9 cellular contexts compared by ENCODE assay signal in genomic region chr6:149852180-149852579, GRCh38. TPM values are rescaled to one million over a fixed set of nuclear protein-coding genes. Genes with fewer than 3 reads are reported as not detected.
A peak's percentile ranks its signal among the peaks of the same experiment; 100 is the strongest.
DNase-seq lines count a peak whose midpoint lies in the region; ATAC-seq, FAIRE-seq and TF ChIP-seq lines count a peak whose summit lies in the region.
"Had no signal": no experiment of that assay in that cellular context is flagged by ENCODE, and none has a peak within 500 bp of the region (broad histone marks: within the 10 kb centered on the region; RNA-seq: fewer than 3 reads in every experiment).

No MANE protein-coding gene starts in this region.

- no peak for DNase-seq in GM12891 (ENCODE audit: insufficient read length, low spot score)
- peak; percentile 75 for DNase-seq in HT-29 (ENCODE audit: low spot score)
- peak; percentile 72 for DNase-seq in amniotic epithelial cell (ENCODE audit: low read depth)
- DNase-seq in natural killer cell, result no peak
- DNase-seq in activated CD4-positive, alpha-beta T cell treated with anti-CD3 and anti-CD28 coated beads for 4 hours, result no peak
- DNase-seq in AG08395 (ENCODE audit: low spot score), result no peak
- no peak for DNase-seq in activated T-helper 1 cell treated with anti-CD3 and anti-CD28 coated beads, Interleukin-12 subunit alpha, Interleukin-12 subunit beta, Interleukin-2, Interleukin-4 antibody, amounts not matched to agents 30 ng/mL and 10 ng/mL and 1 ng/mL, durations not matched to agents 14 hours and 24 hours and 36 hours (ENCODE audit: low spot score)
- DNase-seq in epidermal melanocyte (ENCODE audit: insufficient read length, low spot score), result no peak

- no peak for FAIRE-seq in GM12891 (lab: Jason Lieb, UNC)
- FAIRE-seq: endometrium had no signal

- ATAC-seq in natural killer cell, result peak in 2 of 3 donors; percentile 38 to 55

- H3K4me3 Mint-ChIP-seq in natural killer cell, result no peak overlapping the region
- no peak overlapping the region for H3K4me3 Mint-ChIP-seq in activated T-helper 1 cell treated with anti-CD3 and anti-CD28 coated beads, Interleukin-12 subunit alpha, Interleukin-12 subunit beta, Interleukin-2, Interleukin-4 antibody, amounts not matched to agents 30 ng/mL and 10 ng/mL and 1 ng/mL, durations not matched to agents 14 hours and 24 hours and 36 hours

- H3K27me3 Mint-ChIP-seq in natural killer cell (ENCODE audit: low read depth in 2 of 2), result peaks cover 29 to 42% of the 10 kb centered on the region in 2 donors
- H3K27me3 Mint-ChIP-seq in activated T-helper 1 cell treated with anti-CD3 and anti-CD28 coated beads, Interleukin-12 subunit alpha, Interleukin-12 subunit beta, Interleukin-2, Interleukin-4 antibody, amounts not matched to agents 30 ng/mL and 10 ng/mL and 1 ng/mL, durations not matched to agents 14 hours and 24 hours and 36 hours (ENCODE audit: insufficient read depth), result peaks cover 24% of the 10 kb centered on the region

- no peak overlapping the region for H3K27ac Mint-ChIP-seq in natural killer cell
- no peak overlapping the region for H3K27ac Mint-ChIP-seq in activated T-helper 1 cell treated with anti-CD3 and anti-CD28 coated beads, Interleukin-12 subunit alpha, Interleukin-12 subunit beta, Interleukin-2, Interleukin-4 antibody, amounts not matched to agents 30 ng/mL and 10 ng/mL and 1 ng/mL, durations not matched to agents 14 hours and 24 hours and 36 hours

- TF ChIP-seq POLR2A in GM12891 (IDR thresholded peaks at IDR 0.05; ENCODE audit: low read depth, low read length), result no peak

- H3K36me3 Mint-ChIP-seq in natural killer cell, result no peaks in the 10 kb centered on the region
- H3K36me3 Mint-ChIP-seq in activated T-helper 1 cell treated with anti-CD3 and anti-CD28 coated beads, Interleukin-12 subunit alpha, Interleukin-12 subunit beta, Interleukin-2, Interleukin-4 antibody, amounts not matched to agents 30 ng/mL and 10 ng/mL and 1 ng/mL, durations not matched to agents 14 hours and 24 hours and 36 hours (ENCODE audit: low read depth), result peaks cover 2% of the 10 kb centered on the region

- H3K4me1 Mint-ChIP-seq in natural killer cell, result peaks cover 8 to 13% of the 10 kb centered on the region in 2 donors
- peaks cover 36% of the 10 kb centered on the region for H3K4me1 Mint-ChIP-seq in activated T-helper 1 cell treated with anti-CD3 and anti-CD28 coated beads, Interleukin-12 subunit alpha, Interleukin-12 subunit beta, Interleukin-2, Interleukin-4 antibody, amounts not matched to agents 30 ng/mL and 10 ng/mL and 1 ng/mL, durations not matched to agents 14 hours and 24 hours and 36 hours (ENCODE audit: low read depth)

- intact Hi-C loops in natural killer cell (cut with micrococcal nuclease), result no loop called here
- intact Hi-C loops in activated T-helper 1 cell treated with anti-CD3 and anti-CD28 coated beads, Interleukin-12 subunit alpha, Interleukin-12 subunit beta, Interleukin-2, Interleukin-4 antibody, amounts not matched to agents 30 ng/mL and 10 ng/mL and 1 ng/mL, durations not matched to agents 14 hours and 24 hours and 36 hours (cut with micrococcal nuclease), result no loop called here

- no peaks in the 10 kb centered on the region for H3K9me3 Mint-ChIP-seq in natural killer cell
- H3K9me3 Mint-ChIP-seq in activated T-helper 1 cell treated with anti-CD3 and anti-CD28 coated beads, Interleukin-12 subunit alpha, Interleukin-12 subunit beta, Interleukin-2, Interleukin-4 antibody, amounts not matched to agents 30 ng/mL and 10 ng/mL and 1 ng/mL, durations not matched to agents 14 hours and 24 hours and 36 hours, result no peaks in the 10 kb centered on the region

- no peak for TF ChIP-seq CTCF in natural killer cell (IDR thresholded peaks at IDR 0.05)

TF ChIP-seq in GM12891, 5 proteins besides CTCF, POLR2A, EP300 and RAD21:
- no peak for TF ChIP-seq POU2F2 (IDR thresholded peaks at IDR 0.05; ENCODE audit: low read depth, low read length)
- TF ChIP-seq TAF1 (IDR thresholded peaks at IDR 0.05; ENCODE audit: low read depth, low read length), result no peak
- TF ChIP-seq PAX5 (IDR thresholded peaks at IDR 0.05; ENCODE audit: insufficient read depth, low read length, severe bottlenecking), result no peak
- peak; percentile 81 for TF ChIP-seq SPI1 (IDR thresholded peaks at IDR 0.05; ENCODE audit: low read depth, low read length)

RNA-seq across cellular contexts. Expression of gene LRP11, which starts 12.0 kb away (rescaled TPM):
- 0.10 TPM for polyA plus RNA-seq in GM12891 (2012; ENCODE audit: low read depth, missing spikeins)
- total RNA-seq in HT-29 (2014; rRNA removed; shearing (Covaris generic)), result 37.9 and 43.0 TPM in 2 replicates
- total RNA-seq in natural killer cell, result under 1 TPM; 0.16 to 0.43 (median 0.26) TPM
- 3.5 and 5.1 TPM in 2 replicates for total RNA-seq in activated T-helper 1 cell treated with anti-CD3 and anti-CD28 coated beads, Interleukin-12 subunit alpha, Interleukin-12 subunit beta, Interleukin-2, Interleukin-4 antibody, amounts not matched to agents 30 ng/mL and 10 ng/mL and 1 ng/mL, durations not matched to agents 14 hours and 24 hours and 36 hours

RNA-seq across cellular contexts. Expression of gene RAET1E, which starts 45.7 kb away (rescaled TPM):
- polyA plus RNA-seq in GM12891 (2012; ENCODE audit: low read depth, missing spikeins), result not detected
- total RNA-seq in HT-29 (2014; rRNA removed; shearing (Covaris generic)), result 0.52 and 1.0 TPM in 2 replicates
- total RNA-seq in natural killer cell, result not detected
- not detected in 2 replicates for total RNA-seq in activated T-helper 1 cell treated with anti-CD3 and anti-CD28 coated beads, Interleukin-12 subunit alpha, Interleukin-12 subunit beta, Interleukin-2, Interleukin-4 antibody, amounts not matched to agents 30 ng/mL and 10 ng/mL and 1 ng/mL, durations not matched to agents 14 hours and 24 hours and 36 hours

Comparison
In these comparisons a context has a peak if more than half of its experiments do, and no peak if none do; other contexts are left out.
1. DNase-seq: peak in HT-29 (single experiment) and amniotic epithelial cell (single experiment); none in GM12891 (single experiment), natural killer cell (single experiment), activated CD4-positive, alpha-beta T cell treated with anti-CD3 and anti-CD28 coated beads for 4 hours (0 of 2), AG08395 (single experiment), activated T-helper 1 cell treated with anti-CD3 and anti-CD28 coated beads, Interleukin-12 subunit alpha, Interleukin-12 subunit beta, Interleukin-2, Interleukin-4 antibody, amounts not matched to agents 30 ng/mL and 10 ng/mL and 1 ng/mL, durations not matched to agents 14 hours and 24 hours and 36 hours (single experiment) and epidermal melanocyte (single experiment).